In the genomic region with DNA sequence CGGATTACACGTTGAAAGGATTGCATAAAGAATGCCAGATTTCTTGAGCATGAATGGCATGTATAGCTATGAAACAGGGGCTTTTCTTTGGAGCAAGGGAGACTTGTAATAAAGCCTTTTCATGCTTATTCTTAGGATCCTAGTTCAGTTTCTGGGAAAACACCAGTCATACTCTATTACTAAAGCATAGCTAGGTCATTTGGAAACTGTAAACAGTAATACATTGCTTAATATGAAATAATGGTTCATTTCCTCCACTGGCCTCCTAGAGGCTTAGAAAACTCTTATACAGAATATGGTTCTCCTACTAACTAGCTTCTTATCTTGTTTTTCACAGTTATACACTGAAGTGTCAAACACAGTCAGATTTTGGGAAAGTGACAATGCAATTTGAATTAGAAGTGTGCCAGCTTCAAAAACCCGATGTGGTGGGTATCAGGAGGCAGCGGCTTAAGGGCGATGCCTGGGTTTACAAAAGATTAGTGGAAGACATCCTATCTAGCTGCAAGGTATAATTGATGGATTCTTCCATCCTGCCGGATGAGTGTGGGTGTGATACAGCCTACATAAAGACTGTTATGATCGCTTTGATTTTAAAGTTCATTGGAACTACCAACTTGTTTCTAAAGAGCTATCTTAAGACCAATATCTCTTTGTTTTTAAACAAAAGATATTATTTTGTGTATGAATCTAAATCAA, we compare ENCODE assay signal across 1 cellular context.
TF ChIP-seq lines count a peak whose summit lies in the region.

No MANE protein-coding gene starts in this region.

TF ChIP-seq in IMR-90, 13 proteins besides CTCF, POLR2A, EP300 and RAD21:
- no peak for TF ChIP-seq SMC3 (IDR thresholded peaks at IDR 0.05; ENCODE audit: low read depth, low read length)
- TF ChIP-seq, protein P1, sequence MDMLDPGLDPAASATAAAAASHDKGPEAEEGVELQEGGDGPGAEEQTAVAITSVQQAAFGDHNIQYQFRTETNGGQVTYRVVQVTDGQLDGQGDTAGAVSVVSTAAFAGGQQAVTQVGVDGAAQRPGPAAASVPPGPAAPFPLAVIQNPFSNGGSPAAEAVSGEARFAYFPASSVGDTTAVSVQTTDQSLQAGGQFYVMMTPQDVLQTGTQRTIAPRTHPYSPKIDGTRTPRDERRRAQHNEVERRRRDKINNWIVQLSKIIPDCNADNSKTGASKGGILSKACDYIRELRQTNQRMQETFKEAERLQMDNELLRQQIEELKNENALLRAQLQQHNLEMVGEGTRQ (IDR thresholded peaks at IDR 0.05; ENCODE audit: low read depth, low read length), result no peak
- TF ChIP-seq NFE2L2 (IDR thresholded peaks at IDR 0.05; ENCODE audit: low read depth, low read length), result no peak
- TF ChIP-seq RCOR1 (IDR thresholded peaks at IDR 0.05; ENCODE audit: insufficient replicate concordance, low read length), result no peak
- TF ChIP-seq CEBPB (IDR thresholded peaks at IDR 0.05; ENCODE audit: low read depth, low read length), result no peak
- no peak for TF ChIP-seq BHLHE40 (IDR thresholded peaks at IDR 0.05; ENCODE audit: low read depth, low read length)
- TF ChIP-seq, protein P2, sequence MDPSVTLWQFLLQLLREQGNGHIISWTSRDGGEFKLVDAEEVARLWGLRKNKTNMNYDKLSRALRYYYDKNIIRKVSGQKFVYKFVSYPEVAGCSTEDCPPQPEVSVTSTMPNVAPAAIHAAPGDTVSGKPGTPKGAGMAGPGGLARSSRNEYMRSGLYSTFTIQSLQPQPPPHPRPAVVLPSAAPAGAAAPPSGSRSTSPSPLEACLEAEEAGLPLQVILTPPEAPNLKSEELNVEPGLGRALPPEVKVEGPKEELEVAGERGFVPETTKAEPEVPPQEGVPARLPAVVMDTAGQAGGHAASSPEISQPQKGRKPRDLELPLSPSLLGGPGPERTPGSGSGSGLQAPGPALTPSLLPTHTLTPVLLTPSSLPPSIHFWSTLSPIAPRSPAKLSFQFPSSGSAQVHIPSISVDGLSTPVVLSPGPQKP (IDR thresholded peaks at IDR 0.05; ENCODE audit: borderline replicate concordance, low read depth, low read length), result no peak
- TF ChIP-seq MAFK (IDR thresholded peaks at IDR 0.05; ENCODE audit: low read depth, low read length), result no peak
- no peak for TF ChIP-seq MAZ (IDR thresholded peaks at IDR 0.05; ENCODE audit: borderline replicate concordance, low read depth, low read length)
